1 cellular context compared by ENCODE assay signal in the genomic region with DNA sequence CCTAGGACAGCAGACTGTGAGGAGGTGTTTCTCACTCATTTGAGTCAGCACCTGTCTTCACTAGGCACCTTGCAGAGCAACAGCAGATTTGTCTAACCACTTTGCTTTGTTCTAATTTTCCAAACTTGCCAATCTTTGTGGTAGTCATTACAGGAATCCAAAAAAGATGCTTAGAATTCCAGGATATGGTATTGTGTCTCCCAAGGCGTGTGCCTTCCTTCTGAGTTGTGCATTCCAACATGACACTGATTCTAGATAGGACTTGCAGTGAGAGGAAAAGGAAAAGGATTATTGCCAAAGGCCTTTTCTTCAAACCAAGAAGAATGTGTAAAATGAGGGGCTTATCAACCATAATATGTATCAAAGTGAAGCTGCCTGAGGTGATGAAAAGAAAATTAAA.
TF ChIP-seq lines count a peak whose summit lies in the region.

No MANE protein-coding gene starts in this region.

TF ChIP-seq in IMR-90, 13 proteins besides CTCF, POLR2A, EP300 and RAD21 (continued from another document):
- TF ChIP-seq SMC3 (IDR thresholded peaks at IDR 0.05; ENCODE audit: low read depth, low read length), result no peak
- TF ChIP-seq BHLHE40 (IDR thresholded peaks at IDR 0.05; ENCODE audit: low read depth, low read length), result no peak
- no peak for TF ChIP-seq CHD1 (IDR thresholded peaks at IDR 0.05; ENCODE audit: low read depth, low read length)
- no peak for TF ChIP-seq CEBPB (IDR thresholded peaks at IDR 0.05; ENCODE audit: low read depth, low read length)
- TF ChIP-seq, protein P1, sequence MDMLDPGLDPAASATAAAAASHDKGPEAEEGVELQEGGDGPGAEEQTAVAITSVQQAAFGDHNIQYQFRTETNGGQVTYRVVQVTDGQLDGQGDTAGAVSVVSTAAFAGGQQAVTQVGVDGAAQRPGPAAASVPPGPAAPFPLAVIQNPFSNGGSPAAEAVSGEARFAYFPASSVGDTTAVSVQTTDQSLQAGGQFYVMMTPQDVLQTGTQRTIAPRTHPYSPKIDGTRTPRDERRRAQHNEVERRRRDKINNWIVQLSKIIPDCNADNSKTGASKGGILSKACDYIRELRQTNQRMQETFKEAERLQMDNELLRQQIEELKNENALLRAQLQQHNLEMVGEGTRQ (IDR thresholded peaks at IDR 0.05; ENCODE audit: low read depth, low read length), result no peak
- no peak for TF ChIP-seq MAZ (IDR thresholded peaks at IDR 0.05; ENCODE audit: borderline replicate concordance, low read depth, low read length)
- TF ChIP-seq RFX5 (IDR thresholded peaks at IDR 0.05; ENCODE audit: low read depth, low read length), result no peak
- TF ChIP-seq MXI1 (IDR thresholded peaks at IDR 0.05; ENCODE audit: borderline replicate concordance, low read depth, low read length), result no peak
- no peak for TF ChIP-seq FOS (IDR thresholded peaks at IDR 0.05; ENCODE audit: low read depth, low read length)
- TF ChIP-seq MAFK (IDR thresholded peaks at IDR 0.05; ENCODE audit: low read depth, low read length), result no peak
